In the genomic region with DNA sequence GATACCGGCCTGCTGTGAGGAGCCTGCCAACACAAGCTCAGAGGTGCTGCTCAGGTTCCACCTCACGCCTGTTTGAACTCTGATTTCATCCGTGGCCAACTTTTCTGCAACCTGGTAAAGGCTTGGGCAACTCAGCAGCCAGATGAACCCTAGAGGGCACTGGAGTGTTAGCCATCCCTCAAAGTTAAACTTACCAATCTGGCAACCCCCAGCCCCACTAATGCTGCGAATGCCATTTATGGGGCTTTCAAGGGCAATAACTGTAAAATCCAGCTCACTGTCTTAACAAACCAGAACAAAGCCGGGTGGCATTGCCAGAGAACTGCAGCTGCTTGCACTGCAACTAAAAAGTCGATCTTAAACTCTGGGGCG, we compare ENCODE assay signal across 9 cellular contexts.
A peak's percentile ranks its signal among the peaks of the same experiment; 100 is the strongest.
DNase-seq lines count a peak whose midpoint lies in the region; ATAC-seq, FAIRE-seq and TF ChIP-seq lines count a peak whose summit lies in the region.
"Had no signal": no experiment of that assay in that cellular context is flagged by ENCODE, and none has a peak within 500 bp of the region (broad histone marks: within the 10 kb centered on the region; RNA-seq: fewer than 3 reads in every experiment).

No MANE protein-coding gene starts in this region.

- intact Hi-C loops in CD8-positive, alpha-beta T cell (cut with DNase I, micrococcal nuclease), result loop anchor here (2.0 to 5.0 kb wide), 3 partner anchors 101 to 709 kb away; no protein-coding TSS in a partner anchor

- no peak overlapping the region for H3K27ac ChIP-seq in CD8-positive, alpha-beta T cell (ENCODE audit: low read depth, low read length)

- H3K9me3 ChIP-seq in CD8-positive, alpha-beta T cell (ENCODE audit: low read length), result no peaks in the 10 kb centered on the region

- H3K4me3 ChIP-seq in CD8-positive, alpha-beta T cell (ENCODE audit: low read depth, low read length), result no peak overlapping the region
- no peak overlapping the region for H3K4me3 ChIP-seq in choroid plexus epithelial cell (ENCODE audit: low read depth, low read length)

- no peaks in the 10 kb centered on the region for H3K4me1 ChIP-seq in CD8-positive, alpha-beta T cell (ENCODE audit: insufficient read depth, low read length)

- H3K36me3 ChIP-seq in CD8-positive, alpha-beta T cell (ENCODE audit: insufficient read depth, low read length), result no peaks in the 10 kb centered on the region

- POLR2A ChIA-PET in CD8-positive, alpha-beta T cell (lab: Charles Lee), result no interaction called here

- peaks cover 6% of the 10 kb centered on the region for H3K4me1 Mint-ChIP-seq in CD8-positive, alpha-beta T cell (ENCODE audit: low read depth)

- TF ChIP-seq CTCF in CD8-positive, alpha-beta T cell (IDR thresholded peaks at IDR 0.05), result no peak
- TF ChIP-seq CTCF in choroid plexus epithelial cell (conservative IDR thresholded peaks at IDR 0.05; ENCODE audit: low read depth, low read length), result peak; percentile 58

- no peak overlapping the region for H3K4me3 Mint-ChIP-seq in CD8-positive, alpha-beta T cell

- H3K27me3 ChIP-seq in CD8-positive, alpha-beta T cell (ENCODE audit: insufficient read depth, low read length), result no peaks in the 10 kb centered on the region

- H3K27me3 Mint-ChIP-seq in CD8-positive, alpha-beta T cell (ENCODE audit: low read depth), result no peaks in the 10 kb centered on the region

- no peak overlapping the region for H3K27ac Mint-ChIP-seq in CD8-positive, alpha-beta T cell

- no peaks in the 10 kb centered on the region for H3K9me3 Mint-ChIP-seq in CD8-positive, alpha-beta T cell

- FAIRE-seq in GM12892 (lab: Jason Lieb, UNC), result no peak

- peak in 2 of 7 experiments; percentile 10 to 13 for DNase-seq in CD8-positive, alpha-beta T cell
- DNase-seq in NCI-H1092 (lab: John Stamatoyannopoulos, UW) (peak; percentile 0), choroid plexus epithelial cell (ENCODE audit: low read depth) (peak; percentile 31), myocyte (ENCODE audit: low read depth) (peak; percentile 34), germinal center (ENCODE audit: low spot score) (no peak), GM12892 (ENCODE audit: insufficient read length) (no peak)
- DNase-seq: effector memory CD4-positive, alpha-beta T cell had no signal

- peak; percentile 36 for ATAC-seq in CD8-positive, alpha-beta T cell
- ATAC-seq in HG02870 (IDR thresholded peaks at IDR 0.05; ENCODE audit: unreplicated experiment) (no peak), GM19452 (IDR thresholded peaks at IDR 0.05; ENCODE audit: unreplicated experiment) (no peak)

- no peaks in the 10 kb centered on the region for H3K36me3 Mint-ChIP-seq in CD8-positive, alpha-beta T cell

- CTCF ChIA-PET in CD8-positive, alpha-beta T cell (lab: Charles Lee), result interaction anchor here (1.4 to 1.7 kb wide), 2 partner anchors 100 to 101 kb away, joined by 4 to 11 read pairs; no protein-coding TSS in a partner anchor

- no peak for TF ChIP-seq POLR2A in GM12892 (IDR thresholded peaks at IDR 0.05; ENCODE audit: low read depth, low read length)

Comparison
In these comparisons a context has a peak if more than half of its experiments do, and no peak if none do; other contexts are left out.
1. DNase-seq: peak in NCI-H1092 (single experiment), choroid plexus epithelial cell (single experiment) and myocyte (single experiment); none in germinal center (single experiment) and GM12892 (single experiment).